ENCODE assay signal across 8 cellular contexts in the genomic region with DNA sequence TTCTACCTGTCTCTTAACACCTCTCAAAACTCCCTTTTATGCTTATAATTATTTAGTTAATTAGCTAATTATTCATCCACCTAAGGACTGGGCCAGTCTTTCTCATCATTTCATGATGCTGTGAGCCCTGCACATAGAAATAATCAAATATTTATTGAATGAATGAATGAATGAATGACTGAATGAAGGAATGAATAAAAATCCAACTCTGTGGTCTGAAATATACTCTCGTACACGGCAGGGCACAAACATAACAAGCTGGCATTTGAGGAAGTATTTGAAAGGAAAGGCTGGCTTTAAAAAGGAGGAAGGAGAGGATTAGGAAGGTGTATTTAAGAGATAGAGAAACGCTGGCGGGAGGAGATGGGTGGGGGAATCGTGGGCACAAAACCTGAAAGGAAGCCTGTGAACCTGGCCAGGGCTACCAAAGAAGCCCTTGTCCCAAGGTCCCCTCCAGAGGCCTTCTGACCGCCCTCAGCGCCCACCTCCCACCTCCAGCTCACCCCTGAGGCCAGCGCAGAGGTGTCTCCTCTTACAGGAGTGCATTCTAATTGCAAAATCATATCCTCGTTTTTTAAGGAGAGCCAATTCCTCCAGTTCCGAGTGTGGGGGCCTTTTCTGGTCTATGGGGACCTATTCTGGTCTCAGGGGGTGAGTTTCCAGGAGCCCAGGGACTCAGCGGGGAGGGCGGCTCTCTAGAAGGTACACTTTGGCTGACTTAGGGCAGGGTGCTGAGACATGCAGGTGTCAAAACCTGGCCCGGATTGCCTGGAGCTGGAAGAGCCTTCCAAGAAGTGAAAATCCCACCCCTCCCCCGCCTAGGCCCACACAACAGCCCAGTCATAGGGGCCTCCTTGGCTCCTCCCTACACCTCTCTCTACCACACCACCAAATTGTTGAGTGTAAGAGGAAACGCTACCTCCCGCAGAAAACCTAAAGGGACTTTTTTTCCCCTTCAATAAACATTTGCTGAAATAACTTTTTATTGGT. TPM values are rescaled to one million over a fixed set of nuclear protein-coding genes. Genes with fewer than 3 reads are reported as not detected.
DNase-seq lines count a peak whose midpoint lies in the region; ATAC-seq, FAIRE-seq and TF ChIP-seq lines count a peak whose summit lies in the region.

No MANE protein-coding gene starts in this region.

- peaks cover 10% of the 10 kb centered on the region for H3K4me1 ChIP-seq in HepG2 (ENCODE audit: insufficient read depth, low read length)
- peaks cover 0 to 24% (median 12%) of the 10 kb centered on the region in 4 donors for H3K4me1 ChIP-seq in transverse colon

- H3K36me3 ChIP-seq in HepG2 (replicated peaks in 1 of 2; ENCODE audit: control insufficient read depth in 1 of 2, insufficient read depth in 2 of 2, low read length in 2 of 2), result no peaks in the 10 kb centered on the region
- H3K36me3 ChIP-seq in transverse colon, result no peaks in the 10 kb centered on the region

- TF ChIP-seq EP300 in Ishikawa (IDR thresholded peaks at IDR 0.05; ENCODE audit: borderline replicate concordance) (no peak), HepG2 (IDR thresholded peaks at IDR 0.05; ENCODE audit: low read depth in 2 of 2, low read length in 2 of 2) (no peak), HepG2 (CRISPR knock-in tag; IDR thresholded peaks at IDR 0.05; ENCODE audit: borderline replicate concordance) (no peak), transverse colon (IDR thresholded peaks at IDR 0.05; ENCODE audit: low read depth) (no peak)

- TF ChIP-seq CTCF in HepG2 (CRISPR knock-in tag; IDR thresholded peaks at IDR 0.05) (no peak), transverse colon (IDR thresholded peaks at IDR 0.05) (no peak)

- H3K4me3 ChIP-seq in HepG2 (replicated peaks in 1 of 3; ENCODE audit: insufficient read depth in 1 of 3, low read depth in 2 of 3, low read length in 3 of 3), result peak overlapping the region in 1 of 3 experiments; percentile 31; a peak in 2 of 6 replicates
- peak overlapping the region in 3 of 4 donors; percentile 29 to 44 (median 37) for H3K4me3 ChIP-seq in transverse colon

- POLR2A ChIA-PET in HepG2 (lab: Yijun Ruan, JAX), result no interaction called here

- TF ChIP-seq RAD21 in Ishikawa (IDR thresholded peaks at IDR 0.05; ENCODE audit: low read depth), result no peak
- no peak for TF ChIP-seq RAD21 in HepG2 (CRISPR knock-in tag; IDR thresholded peaks at IDR 0.05)

- no peaks in the 10 kb centered on the region for H3K9me3 ChIP-seq in HepG2 (ENCODE audit: low read length)
- no peaks in the 10 kb centered on the region for H3K9me3 ChIP-seq in transverse colon

- no peak overlapping the region for H2AFZ ChIP-seq in HepG2 (ENCODE audit: low read length)

- H3K27me3 ChIP-seq in HepG2 (ENCODE audit: control insufficient read depth in 1 of 2, insufficient read depth in 2 of 2, low read length in 2 of 2) (no peaks in the 10 kb centered on the region), transverse colon (no peaks in the 10 kb centered on the region)

- CTCF ChIA-PET in HepG2 (lab: Yijun Ruan, JAX; ENCODE audit: low intra/inter-chr PET ratio, low total read pairs), result no interaction called here

- H4K20me1 ChIP-seq in HepG2 (ENCODE audit: insufficient read depth, low read length), result no peaks in the 10 kb centered on the region

- intact Hi-C loops in HepG2 (cut with micrococcal nuclease; ENCODE audit: unreplicated experiment) (no loop called here), transverse colon (cut with DNase I; ENCODE audit: low total_unique reads) (no loop called here)

- no TSS peak for BruUV-seq in HepG2 (replicated peaks; lab: Mats Ljungman, UMichigan)

- peak; percentile 73 for DNase-seq in activated CD8-positive, alpha-beta memory T cell treated with anti-CD3 and anti-CD28 coated beads for 24 hours
- no peak for DNase-seq in activated CD8-positive, alpha-beta memory T cell treated with anti-CD3 and anti-CD28 coated beads, Interleukin-2, amount 50 U/mL, for 4 hours
- DNase-seq in activated T-cell treated with anti-CD3 and anti-CD28 coated beads, Interleukin-2, amount 50 U/mL, for 48 hours, result peak; percentile 65 to 70
- DNase-seq in HepG2 (ENCODE audit: low spot score) (no peak), transverse colon (peak; percentile 84), NCI-H1694 (lab: John Stamatoyannopoulos, UW) (no peak), NK-92 (lab: John Stamatoyannopoulos, UW; ENCODE audit: unreplicated experiment) (no peak)

- H3K4me2 ChIP-seq in HepG2 (ENCODE audit: low read depth, low read length), result peak overlapping the region; percentile 42

- no peak for TF ChIP-seq POLR2A in HepG2 (IDR thresholded peaks at IDR 0.05; ENCODE audit: insufficient read depth in 1 of 2, low read depth in 2 of 2, low read length in 2 of 2)
- TF ChIP-seq POLR2A in transverse colon (IDR thresholded peaks at IDR 0.05), result no peak

- H3K27ac ChIP-seq in HepG2 (ENCODE audit: extremely low read length, insufficient read depth, low read length) (no peak overlapping the region), transverse colon (peak overlapping the region; percentile 57 to 83 (median 71))

- H3K9ac ChIP-seq in HepG2 (ENCODE audit: insufficient read depth, low read depth, low read length), result no peak overlapping the region

- in situ Hi-C loops in HepG2 (cut with HindIII; ENCODE audit: extremely low pct_ligation_motif_present, low pct_unique_long_range_greater_than_20kb) (no loop called here), transverse colon (cut with MboI; ENCODE audit: low pct_ligation_motif_present in 1 of 4, low pct_unique_long_range_greater_than_20kb in 1 of 4, low sequenced_read_pairs in 3 of 4) (loop anchor here in 1 of 4 donors (25.0 kb wide), 1 partner anchor 107 kb away; no protein-coding TSS in a partner anchor)

- WGBS in HepG2 (ENCODE audit: low lambda C conversion rate), result 14% methylated on average over 11 of the region's 16 CpGs
- 39 to 43% methylated on average over 13 to 16 of the region's 16 CpGs for WGBS in transverse colon (ENCODE audit: low coverage in 1 of 2), 2 donors

- no peak; the same call in 2 of the 3 replicates for ATAC-seq in HepG2

- no peak for FAIRE-seq in HepG2 (lab: Jason Lieb, UNC)

- H3K79me2 ChIP-seq in HepG2 (ENCODE audit: insufficient read depth, low read length), result no peaks in the 10 kb centered on the region

TF ChIP-seq in Ishikawa, 13 proteins besides CTCF, POLR2A, EP300 and RAD21:
- no peak for TF ChIP-seq EGR1 (IDR thresholded peaks at IDR 0.05)
- TF ChIP-seq YY1 (IDR thresholded peaks at IDR 0.05; ENCODE audit: low read depth), result 0 out of 2 replicates have a peak, but pooled peaks have one; percentile 27

TF ChIP-seq in HepG2, 621 proteins besides CTCF, POLR2A, EP300 and RAD21 (continues in another document):
- no peak for TF ChIP-seq ETS1 (CRISPR knock-in tag; IDR thresholded peaks at IDR 0.05)

RNA-seq across cellular contexts. Expression of gene JDP2, which starts 8.7 kb away (rescaled TPM):
- total RNA-seq in HepG2 (2016; rRNA removed; fragmentation: Illumina TruSeq; extraction: Trizol) (7.7 and 8.9 TPM in 2 replicates), transverse colon (100 to 1,000 TPM in 1 of 4 donors, 10 to 100 TPM in 3; 49.2 to 108 (median 57.8) TPM)
- total RNA-seq in HepG2 (2016; cell fraction: cytosol; rRNA removed; fragmentation: Illumina TruSeq; extraction: Trizol; ENCODE audit: low read depth), result 10.3 and 11.0 TPM in 2 replicates
- 6.0 and 9.8 TPM in 2 replicates for total RNA-seq in HepG2 (2016; cell fraction: insoluble cytoplasmic fraction; rRNA removed; fragmentation: Illumina TruSeq; extraction: Trizol)
- 19.5 and 19.7 TPM in 2 replicates for total RNA-seq in HepG2 (2016; cell fraction: membrane; rRNA removed; fragmentation: Illumina TruSeq; extraction: Trizol)
- 3.2 and 3.9 TPM in 2 replicates for total RNA-seq in HepG2 (2016; cell fraction: nucleus; rRNA removed; fragmentation: Illumina TruSeq; extraction: Trizol)
- 8.0 and 9.0 TPM in 2 replicates for polyA plus RNA-seq in HepG2 (2011; rRNA removed)
- polyA plus RNA-seq in HepG2 (2011; cell fraction: cytosol; rRNA removed), result 8.4 and 10.0 TPM in 2 replicates
- 10.7 and 11.2 TPM in 2 replicates for polyA plus RNA-seq in HepG2 (2011; cell fraction: nucleus; rRNA removed)
- 6.3 and 12.0 TPM in 2 replicates for polyA plus RNA-seq in HepG2 (2012)
- 11.6 and 14.1 TPM in 2 replicates for polyA plus RNA-seq in HepG2 (2016; cell fraction: cytosol; fragmentation: Illumina TruSeq; extraction: Trizol; ENCODE audit: low read depth)
- polyA plus RNA-seq in HepG2 (2016; cell fraction: insoluble cytoplasmic fraction; fragmentation: Illumina TruSeq; extraction: Trizol; ENCODE audit: low read depth), result 8.9 and 10.0 TPM in 2 replicates
- polyA plus RNA-seq in HepG2 (2016; cell fraction: membrane; fragmentation: Illumina TruSeq; extraction: Trizol; ENCODE audit: low read depth), result 19.2 and 20.7 TPM in 2 replicates
- 8.8 and 10.0 TPM in 2 replicates for polyA plus RNA-seq in HepG2 (2016; cell fraction: nucleus; fragmentation: Illumina TruSeq; extraction: Trizol; ENCODE audit: insufficient read depth, low read depth)
- polyA minus RNA-seq in HepG2 (2011; rRNA and poly(A)+ RNA removed; ENCODE audit: low replicate concordance), result 4.9 and 11.8 TPM in 2 replicates
- polyA minus RNA-seq in HepG2 (2011; cell fraction: cytosol; rRNA and poly(A)+ RNA removed), result 5.5 and 5.9 TPM in 2 replicates
- 10.7 and 11.3 TPM in 2 replicates for polyA minus RNA-seq in HepG2 (2011; cell fraction: nucleus; rRNA and poly(A)+ RNA removed)

Comparison
In these comparisons a context has a peak if more than half of its experiments do, and no peak if none do; other contexts are left out.
1. DNase-seq: peak in activated CD8-positive, alpha-beta memory T cell treated with anti-CD3 and anti-CD28 coated beads for 24 hours (single experiment), activated T-cell treated with anti-CD3 and anti-CD28 coated beads, Interleukin-2, amount 50 U/mL, for 48 hours (2 of 2) and transverse colon (single experiment); none in activated CD8-positive, alpha-beta memory T cell treated with anti-CD3 and anti-CD28 coated beads, Interleukin-2, amount 50 U/mL, for 4 hours (single experiment), HepG2 (single experiment), NCI-H1694 (single experiment) and NK-92 (single experiment).